Comparison of ENCODE assay signal across 1 cellular context in the genomic region with DNA sequence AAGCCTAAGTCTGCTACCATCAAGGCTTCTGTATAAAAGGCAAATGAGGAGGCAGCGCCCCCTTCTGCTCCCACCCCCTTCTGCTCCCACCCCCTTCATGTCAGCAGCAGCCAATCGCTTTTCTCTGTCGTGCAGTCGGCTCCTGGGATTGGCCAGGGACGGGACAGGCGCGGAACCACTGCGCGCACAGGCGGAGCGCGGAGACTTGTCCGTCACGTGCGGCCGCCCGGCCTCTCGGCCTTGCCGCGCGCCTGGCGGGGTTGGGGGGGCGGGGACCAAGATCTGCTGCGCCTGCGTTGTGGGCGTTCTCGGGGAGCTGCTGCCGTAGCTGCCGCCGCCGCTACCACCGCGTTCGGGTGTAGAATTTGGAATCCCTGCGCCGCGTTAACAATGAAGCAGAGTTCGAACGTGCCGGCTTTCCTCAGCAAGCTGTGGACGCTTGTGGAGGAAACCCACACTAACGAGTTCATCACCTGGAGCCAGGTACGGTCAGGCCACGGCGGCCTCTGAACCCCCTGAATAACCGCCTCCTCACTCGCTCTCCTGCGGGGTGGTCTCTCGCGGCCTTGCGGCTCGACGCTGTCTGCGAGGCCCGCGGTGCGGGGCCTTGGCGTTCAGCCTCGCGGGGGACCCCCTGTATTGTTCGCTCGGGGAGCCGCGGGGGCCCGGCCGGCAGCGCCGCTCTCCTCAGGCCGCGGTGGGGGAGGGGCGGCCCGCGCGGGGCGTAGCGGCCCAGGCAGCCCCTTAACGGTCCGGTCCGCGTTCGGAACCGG.
TF ChIP-seq lines count a peak whose summit lies in the region.

A gene with protein sequence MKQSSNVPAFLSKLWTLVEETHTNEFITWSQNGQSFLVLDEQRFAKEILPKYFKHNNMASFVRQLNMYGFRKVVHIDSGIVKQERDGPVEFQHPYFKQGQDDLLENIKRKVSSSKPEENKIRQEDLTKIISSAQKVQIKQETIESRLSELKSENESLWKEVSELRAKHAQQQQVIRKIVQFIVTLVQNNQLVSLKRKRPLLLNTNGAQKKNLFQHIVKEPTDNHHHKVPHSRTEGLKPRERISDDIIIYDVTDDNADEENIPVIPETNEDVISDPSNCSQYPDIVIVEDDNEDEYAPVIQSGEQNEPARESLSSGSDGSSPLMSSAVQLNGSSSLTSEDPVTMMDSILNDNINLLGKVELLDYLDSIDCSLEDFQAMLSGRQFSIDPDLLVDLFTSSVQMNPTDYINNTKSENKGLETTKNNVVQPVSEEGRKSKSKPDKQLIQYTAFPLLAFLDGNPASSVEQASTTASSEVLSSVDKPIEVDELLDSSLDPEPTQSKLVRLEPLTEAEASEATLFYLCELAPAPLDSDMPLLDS (plus strand): TSS at position 305 of the 773 bp plus-strand sequence. CDS start 86 bp downstream, at position 391.

TF ChIP-seq in HepG2, 621 proteins besides CTCF, POLR2A, EP300 and RAD21 (continued from another document and continues in another):
- TF ChIP-seq, protein P1, sequence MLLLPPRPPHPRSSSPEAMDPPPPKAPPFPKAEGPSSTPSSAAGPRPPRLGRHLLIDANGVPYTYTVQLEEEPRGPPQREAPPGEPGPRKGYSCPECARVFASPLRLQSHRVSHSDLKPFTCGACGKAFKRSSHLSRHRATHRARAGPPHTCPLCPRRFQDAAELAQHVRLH (CRISPR knock-in tag; IDR thresholded peaks at IDR 0.05; ENCODE audit: borderline replicate concordance, low read depth): no peak
- peak; percentile 93 for TF ChIP-seq KDM2A (CRISPR knock-in tag; IDR thresholded peaks at IDR 0.05; ENCODE audit: borderline replicate concordance, low read depth)
- peak; percentile 92 for TF ChIP-seq ZNF749 (CRISPR knock-in tag; IDR thresholded peaks at IDR 0.05; ENCODE audit: borderline replicate concordance)
- TF ChIP-seq KLF12 (CRISPR knock-in tag; IDR thresholded peaks at IDR 0.05; ENCODE audit: borderline replicate concordance): peak; percentile 94
- no peak for TF ChIP-seq NCOR1 (IDR thresholded peaks at IDR 0.05; ENCODE audit: borderline replicate concordance, low read length)
- TF ChIP-seq, protein P2, sequence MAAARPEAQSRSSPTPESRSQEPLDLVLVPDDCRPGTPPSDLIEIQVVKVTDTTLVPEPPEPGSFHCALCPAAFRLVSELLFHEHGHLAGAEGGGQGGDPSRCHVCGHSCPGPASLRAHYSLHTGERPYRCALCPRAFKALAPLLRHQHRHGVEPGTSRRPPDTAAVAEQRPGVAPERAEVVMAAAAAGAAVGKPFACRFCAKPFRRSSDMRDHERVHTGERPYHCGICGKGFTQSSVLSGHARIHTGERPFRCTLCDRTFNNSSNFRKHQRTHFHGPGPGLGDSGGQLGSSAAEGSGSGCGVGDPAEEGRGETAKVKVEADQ (CRISPR knock-in tag; IDR thresholded peaks at IDR 0.05; ENCODE audit: borderline replicate concordance): peak; percentile 78; the same call in 1 of the 2 replicates
- TF ChIP-seq, protein P3, sequence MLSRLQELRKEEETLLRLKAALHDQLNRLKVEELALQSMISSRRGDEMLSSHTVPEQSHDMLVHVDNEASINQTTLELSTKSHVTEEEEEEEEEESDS (CRISPR knock-in tag; IDR thresholded peaks at IDR 0.05; ENCODE audit: borderline replicate concordance): peak; percentile 60; the same call in 1 of the 2 replicates
- TF ChIP-seq SRSF4 (IDR thresholded peaks at IDR 0.05; ENCODE audit: low read depth, low read length, poor library complexity, severe bottlenecking): no peak
- TF ChIP-seq CHD4 (IDR thresholded peaks at IDR 0.05; ENCODE audit: borderline replicate concordance, low read length): no peak
- TF ChIP-seq, protein P4, sequence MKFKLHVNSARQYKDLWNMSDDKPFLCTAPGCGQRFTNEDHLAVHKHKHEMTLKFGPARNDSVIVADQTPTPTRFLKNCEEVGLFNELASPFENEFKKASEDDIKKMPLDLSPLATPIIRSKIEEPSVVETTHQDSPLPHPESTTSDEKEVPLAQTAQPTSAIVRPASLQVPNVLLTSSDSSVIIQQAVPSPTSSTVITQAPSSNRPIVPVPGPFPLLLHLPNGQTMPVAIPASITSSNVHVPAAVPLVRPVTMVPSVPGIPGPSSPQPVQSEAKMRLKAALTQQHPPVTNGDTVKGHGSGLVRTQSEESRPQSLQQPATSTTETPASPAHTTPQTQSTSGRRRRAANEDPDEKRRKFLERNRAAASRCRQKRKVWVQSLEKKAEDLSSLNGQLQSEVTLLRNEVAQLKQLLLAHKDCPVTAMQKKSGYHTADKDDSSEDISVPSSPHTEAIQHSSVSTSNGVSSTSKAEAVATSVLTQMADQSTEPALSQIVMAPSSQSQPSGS (CRISPR knock-in tag; IDR thresholded peaks at IDR 0.05): no peak
- no peak for TF ChIP-seq MAFF (IDR thresholded peaks at IDR 0.05; ENCODE audit: low read depth, low read length)
- no peak for TF ChIP-seq ZNF75D (CRISPR knock-in tag; IDR thresholded peaks at IDR 0.05; ENCODE audit: borderline replicate concordance)
- peak; percentile 43 for TF ChIP-seq ISL2 (CRISPR knock-in tag; IDR thresholded peaks at IDR 0.05)
- no peak for TF ChIP-seq ZNF20 (CRISPR knock-in tag; IDR thresholded peaks at IDR 0.05)
- peak; percentile 30; the same call in 1 of the 2 replicates for TF ChIP-seq RARG (CRISPR knock-in tag; IDR thresholded peaks at IDR 0.05; ENCODE audit: low read depth)
- TF ChIP-seq, protein P5, sequence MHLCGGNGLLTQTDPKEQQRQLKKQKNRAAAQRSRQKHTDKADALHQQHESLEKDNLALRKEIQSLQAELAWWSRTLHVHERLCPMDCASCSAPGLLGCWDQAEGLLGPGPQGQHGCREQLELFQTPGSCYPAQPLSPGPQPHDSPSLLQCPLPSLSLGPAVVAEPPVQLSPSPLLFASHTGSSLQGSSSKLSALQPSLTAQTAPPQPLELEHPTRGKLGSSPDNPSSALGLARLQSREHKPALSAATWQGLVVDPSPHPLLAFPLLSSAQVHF (CRISPR knock-in tag; IDR thresholded peaks at IDR 0.05): peak; percentile 90
- no peak for TF ChIP-seq SNAPC2 (CRISPR knock-in tag; IDR thresholded peaks at IDR 0.05)
- TF ChIP-seq ZNF256 (CRISPR knock-in tag; conservative IDR thresholded peaks at IDR 0.05): peak; percentile 68; the same call in 1 of the 2 replicates
- TF ChIP-seq, protein P6, sequence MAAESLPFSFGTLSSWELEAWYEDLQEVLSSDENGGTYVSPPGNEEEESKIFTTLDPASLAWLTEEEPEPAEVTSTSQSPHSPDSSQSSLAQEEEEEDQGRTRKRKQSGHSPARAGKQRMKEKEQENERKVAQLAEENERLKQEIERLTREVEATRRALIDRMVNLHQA (CRISPR knock-in tag; IDR thresholded peaks at IDR 0.05): no peak
- peak; percentile 84; the same call in 1 of the 2 replicates for TF ChIP-seq GLI4 (CRISPR knock-in tag; IDR thresholded peaks at IDR 0.05; ENCODE audit: borderline replicate concordance)
- peak; percentile 84; the same call in 1 of the 2 replicates for TF ChIP-seq SAFB2 (CRISPR knock-in tag; IDR thresholded peaks at IDR 0.05; ENCODE audit: borderline replicate concordance, low read depth)
- TF ChIP-seq ETV6 (CRISPR knock-in tag; conservative IDR thresholded peaks at IDR 0.05): peak; percentile 51; the same call in 1 of the 2 replicates
- TF ChIP-seq ZNF841 (CRISPR knock-in tag; IDR thresholded peaks at IDR 0.05; ENCODE audit: borderline replicate concordance): 0 out of 2 replicates have a peak, but pooled peaks have one; percentile 90
- TF ChIP-seq, protein P7, sequence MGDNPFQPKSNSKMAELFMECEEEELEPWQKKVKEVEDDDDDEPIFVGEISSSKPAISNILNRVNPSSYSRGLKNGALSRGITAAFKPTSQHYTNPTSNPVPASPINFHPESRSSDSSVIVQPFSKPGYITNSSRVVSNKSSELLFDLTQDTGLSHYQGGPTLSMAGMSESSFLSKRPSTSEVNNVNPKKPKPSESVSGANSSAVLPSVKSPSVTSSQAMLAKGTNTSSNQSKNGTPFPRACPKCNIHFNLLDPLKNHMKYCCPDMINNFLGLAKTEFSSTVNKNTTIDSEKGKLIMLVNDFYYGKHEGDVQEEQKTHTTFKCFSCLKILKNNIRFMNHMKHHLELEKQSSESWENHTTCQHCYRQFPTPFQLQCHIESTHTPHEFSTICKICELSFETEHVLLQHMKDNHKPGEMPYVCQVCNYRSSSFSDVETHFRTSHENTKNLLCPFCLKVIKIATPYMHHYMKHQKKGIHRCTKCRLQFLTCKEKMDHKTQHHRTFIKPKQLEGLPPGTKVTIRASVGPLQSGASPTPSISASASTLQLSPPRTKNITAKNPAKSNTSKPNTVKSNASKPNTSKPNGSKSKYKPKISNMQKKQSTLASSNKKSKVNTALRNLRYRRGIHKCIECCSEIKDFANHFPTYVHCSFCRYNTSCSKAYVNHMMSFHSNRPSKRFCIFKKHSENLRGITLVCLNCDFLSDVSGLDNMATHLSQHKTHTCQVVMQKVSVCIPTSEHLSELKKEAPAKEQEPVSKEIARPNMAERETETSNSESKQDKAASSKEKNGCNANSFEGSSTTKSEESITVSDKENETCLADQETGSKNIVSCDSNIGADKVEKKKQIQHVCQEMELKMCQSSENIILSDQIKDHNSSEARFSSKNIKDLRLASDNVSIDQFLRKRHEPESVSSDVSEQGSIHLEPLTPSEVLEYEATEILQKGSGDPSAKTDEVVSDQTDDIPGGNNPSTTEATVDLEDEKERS (CRISPR knock-in tag; IDR thresholded peaks at IDR 0.05): peak; percentile 76; the same call in 1 of the 2 replicates
- peak; percentile 90 for TF ChIP-seq U2AF1 (optimal IDR thresholded peaks at IDR 0.05; ENCODE audit: low read depth, low read length)
- peak; percentile 54; the same call in 1 of the 2 replicates for TF ChIP-seq XBP1 (CRISPR knock-in tag; IDR thresholded peaks at IDR 0.05)
- TF ChIP-seq RELA (CRISPR knock-in tag; IDR thresholded peaks at IDR 0.05): no peak
- no peak; the same call in 1 of the 2 replicates for TF ChIP-seq PHF20 (CRISPR knock-in tag; IDR thresholded peaks at IDR 0.05)
- no peak for TF ChIP-seq ZNF652 (CRISPR knock-in tag; IDR thresholded peaks at IDR 0.05; ENCODE audit: borderline replicate concordance, low read depth)
- TF ChIP-seq, protein P8, sequence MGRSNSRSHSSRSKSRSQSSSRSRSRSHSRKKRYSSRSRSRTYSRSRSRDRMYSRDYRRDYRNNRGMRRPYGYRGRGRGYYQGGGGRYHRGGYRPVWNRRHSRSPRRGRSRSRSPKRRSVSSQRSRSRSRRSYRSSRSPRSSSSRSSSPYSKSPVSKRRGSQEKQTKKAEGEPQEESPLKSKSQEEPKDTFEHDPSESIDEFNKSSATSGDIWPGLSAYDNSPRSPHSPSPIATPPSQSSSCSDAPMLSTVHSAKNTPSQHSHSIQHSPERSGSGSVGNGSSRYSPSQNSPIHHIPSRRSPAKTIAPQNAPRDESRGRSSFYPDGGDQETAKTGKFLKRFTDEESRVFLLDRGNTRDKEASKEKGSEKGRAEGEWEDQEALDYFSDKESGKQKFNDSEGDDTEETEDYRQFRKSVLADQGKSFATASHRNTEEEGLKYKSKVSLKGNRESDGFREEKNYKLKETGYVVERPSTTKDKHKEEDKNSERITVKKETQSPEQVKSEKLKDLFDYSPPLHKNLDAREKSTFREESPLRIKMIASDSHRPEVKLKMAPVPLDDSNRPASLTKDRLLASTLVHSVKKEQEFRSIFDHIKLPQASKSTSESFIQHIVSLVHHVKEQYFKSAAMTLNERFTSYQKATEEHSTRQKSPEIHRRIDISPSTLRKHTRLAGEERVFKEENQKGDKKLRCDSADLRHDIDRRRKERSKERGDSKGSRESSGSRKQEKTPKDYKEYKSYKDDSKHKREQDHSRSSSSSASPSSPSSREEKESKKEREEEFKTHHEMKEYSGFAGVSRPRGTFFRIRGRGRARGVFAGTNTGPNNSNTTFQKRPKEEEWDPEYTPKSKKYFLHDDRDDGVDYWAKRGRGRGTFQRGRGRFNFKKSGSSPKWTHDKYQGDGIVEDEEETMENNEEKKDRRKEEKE (IDR thresholded peaks at IDR 0.05): no peak
- TF ChIP-seq ZNF484 (CRISPR knock-in tag; IDR thresholded peaks at IDR 0.05; ENCODE audit: borderline replicate concordance, low read depth): no peak
- TF ChIP-seq ZNF350 (CRISPR knock-in tag; IDR thresholded peaks at IDR 0.05; ENCODE audit: borderline replicate concordance, low read depth): peak; percentile 87; the same call in 1 of the 2 replicates
- TF ChIP-seq STAG1 (CRISPR knock-in tag; IDR thresholded peaks at IDR 0.05): no peak
- no peak for TF ChIP-seq PAF1 (CRISPR knock-in tag; IDR thresholded peaks at IDR 0.05)
- TF ChIP-seq, protein P9, sequence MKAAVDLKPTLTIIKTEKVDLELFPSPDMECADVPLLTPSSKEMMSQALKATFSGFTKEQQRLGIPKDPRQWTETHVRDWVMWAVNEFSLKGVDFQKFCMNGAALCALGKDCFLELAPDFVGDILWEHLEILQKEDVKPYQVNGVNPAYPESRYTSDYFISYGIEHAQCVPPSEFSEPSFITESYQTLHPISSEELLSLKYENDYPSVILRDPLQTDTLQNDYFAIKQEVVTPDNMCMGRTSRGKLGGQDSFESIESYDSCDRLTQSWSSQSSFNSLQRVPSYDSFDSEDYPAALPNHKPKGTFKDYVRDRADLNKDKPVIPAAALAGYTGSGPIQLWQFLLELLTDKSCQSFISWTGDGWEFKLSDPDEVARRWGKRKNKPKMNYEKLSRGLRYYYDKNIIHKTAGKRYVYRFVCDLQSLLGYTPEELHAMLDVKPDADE (CRISPR knock-in tag; IDR thresholded peaks at IDR 0.05): peak; percentile 70; the same call in 1 of the 2 replicates
- TF ChIP-seq KAT2B (IDR thresholded peaks at IDR 0.05; ENCODE audit: borderline replicate concordance, low read depth, low read length): no peak
- peak; percentile 81 for TF ChIP-seq SAP130 (CRISPR knock-in tag; IDR thresholded peaks at IDR 0.05; ENCODE audit: low read depth)
- TF ChIP-seq NCOA2 (CRISPR knock-in tag; IDR thresholded peaks at IDR 0.05): 0 out of 2 replicates have a peak, but pooled peaks have one; percentile 18
- peak; percentile 81 for TF ChIP-seq IKZF4 (CRISPR knock-in tag; IDR thresholded peaks at IDR 0.05; ENCODE audit: borderline replicate concordance, low read depth, not compliant biosample characterization)
- TF ChIP-seq TP53 (CRISPR knock-in tag; conservative IDR thresholded peaks at IDR 0.05): peak; percentile 93
- TF ChIP-seq SP2 (CRISPR knock-in tag; IDR thresholded peaks at IDR 0.05): peak; percentile 88
- no peak for TF ChIP-seq SIX1 (CRISPR knock-in tag; IDR thresholded peaks at IDR 0.05; ENCODE audit: borderline replicate concordance)
